Comparison of ENCODE assay signal across 35 cellular contexts in the genomic region with DNA sequence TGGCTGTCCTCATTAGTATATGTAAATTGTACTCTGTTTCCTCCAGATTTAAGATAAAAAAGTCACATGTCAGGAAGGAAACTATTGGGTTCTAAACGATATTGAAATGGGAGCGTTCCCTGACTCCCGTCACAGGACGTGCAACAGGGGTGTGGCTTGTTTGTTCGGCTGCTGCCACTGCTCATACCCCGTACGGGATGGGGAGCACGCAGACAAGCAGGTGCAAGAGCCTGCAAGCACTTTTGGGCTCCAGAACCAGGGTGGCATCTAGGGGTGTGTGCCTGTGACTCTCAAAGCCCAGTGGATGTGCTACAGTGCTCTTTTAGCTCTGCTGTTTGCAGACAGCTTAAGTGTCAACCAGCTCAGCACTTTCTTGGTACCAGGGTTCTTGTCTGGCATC.
"Had no signal": no experiment of that assay in that cellular context is flagged by ENCODE, and none has a peak within 500 bp of the region (broad histone marks: within the 10 kb centered on the region; RNA-seq: fewer than 3 reads in every experiment).

No MANE protein-coding gene starts in this region.

- H3K36me3 ChIP-seq: MG63 had no signal

- DNase-seq: Karpas-422, Kasumi-1, MG63, MM.1S, MV-4-11, NCI-H1048, NCI-H1092, NCI-H1092 treated with DMSO at 0.1 percent for 48 hours, NCI-H1105, NCI-H1105 treated with DMSO at 0.1 percent for 48 hours, NCI-H1417, NCI-H1417 treated with DMSO at 0.1 percent for 48 hours, NCI-H1436, NCI-H1436 treated with DMSO at 0.1 percent for 48 hours, NCI-H146, NCI-H1694, NCI-H1694 treated with DMSO at 0.1 percent for 48 hours, NCI-H187, NCI-H187 treated with DMSO at 0.1 percent for 48 hours, NCI-H1930, NCI-H2029, NCI-H2029 treated with DMSO at 0.1 percent for 48 hours, NCI-H2081, NCI-H2081 treated with DMSO at 0.1 percent for 48 hours, NCI-H2107, NCI-H2171, NCI-H2171 treated with DMSO at 0.1 percent for 48 hours, NCI-H2227 treated with DMSO at 0.1 percent for 48 hours, NCI-H226, NCI-H345, NCI-H446, NCI-H446 treated with DMSO at 0.1 percent for 48 hours, NCI-H510A, NCI-H510A treated with DMSO at 0.1 percent for 48 hours, NCI-H524 had no signal

- H3K9me3 ChIP-seq: MG63 had no signal

- H3K4me3 ChIP-seq: MG63 had no signal
